In genomic region chr9:90055226-90055625, GRCh38 we compare ENCODE assay signal across 15 cellular contexts.
"Had no signal": no experiment of that assay in that cellular context is flagged by ENCODE, and none has a peak within 500 bp of the region (broad histone marks: within the 10 kb centered on the region; RNA-seq: fewer than 3 reads in every experiment).

No MANE protein-coding gene starts in this region.

- H3K27ac ChIP-seq: HL-60, RWPE1 had no signal

- H3K4me3 ChIP-seq: MG63 had no signal

- DNase-seq: KBM-7, MG63, NCI-H1417 treated with DMSO at 0.1 percent for 48 hours, NCI-H146, NCI-H1694 treated with DMSO at 0.1 percent for 48 hours, NCI-H1930, NCI-H2171, NCI-H226, NCI-H446, NCI-H510A, NCI-H524 treated with DMSO at 0.1 percent for 48 hours, NCI-H774, SK-N-SH had no signal

- H3K9me3 ChIP-seq: MG63, SK-N-SH had no signal

- H3K27me3 ChIP-seq: MG63 had no signal

- H3K36me3 ChIP-seq: MG63 had no signal
